ENCODE assay signal across 1 cellular context in the genomic region with DNA sequence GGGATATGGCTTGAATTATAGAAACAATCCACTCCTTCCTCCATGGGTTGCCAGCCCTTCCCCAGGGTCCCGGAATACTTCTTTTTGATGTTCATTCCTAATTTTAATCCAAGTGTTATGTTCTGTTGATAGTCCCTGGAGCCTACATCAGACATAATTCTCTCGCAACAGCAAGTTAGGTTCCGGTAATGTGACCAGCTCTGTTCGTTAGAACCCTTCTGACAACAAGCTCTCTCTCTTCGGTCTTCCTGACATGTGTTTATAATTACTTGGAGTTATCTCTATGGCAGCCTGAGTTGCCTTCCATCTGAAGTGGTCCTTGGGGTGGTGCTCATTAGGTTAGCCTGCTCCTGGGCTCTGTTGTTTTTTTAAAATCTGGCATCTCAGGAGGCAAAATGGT.
TF ChIP-seq lines count a peak whose summit lies in the region.

No MANE protein-coding gene starts in this region.

TF ChIP-seq in IMR-90, 13 proteins besides CTCF, POLR2A, EP300 and RAD21:
- TF ChIP-seq MXI1 (IDR thresholded peaks at IDR 0.05; ENCODE audit: borderline replicate concordance, low read depth, low read length): no peak
- no peak for TF ChIP-seq CEBPB (IDR thresholded peaks at IDR 0.05; ENCODE audit: low read depth, low read length)
